11 cellular contexts compared by ENCODE assay signal in the genomic region with DNA sequence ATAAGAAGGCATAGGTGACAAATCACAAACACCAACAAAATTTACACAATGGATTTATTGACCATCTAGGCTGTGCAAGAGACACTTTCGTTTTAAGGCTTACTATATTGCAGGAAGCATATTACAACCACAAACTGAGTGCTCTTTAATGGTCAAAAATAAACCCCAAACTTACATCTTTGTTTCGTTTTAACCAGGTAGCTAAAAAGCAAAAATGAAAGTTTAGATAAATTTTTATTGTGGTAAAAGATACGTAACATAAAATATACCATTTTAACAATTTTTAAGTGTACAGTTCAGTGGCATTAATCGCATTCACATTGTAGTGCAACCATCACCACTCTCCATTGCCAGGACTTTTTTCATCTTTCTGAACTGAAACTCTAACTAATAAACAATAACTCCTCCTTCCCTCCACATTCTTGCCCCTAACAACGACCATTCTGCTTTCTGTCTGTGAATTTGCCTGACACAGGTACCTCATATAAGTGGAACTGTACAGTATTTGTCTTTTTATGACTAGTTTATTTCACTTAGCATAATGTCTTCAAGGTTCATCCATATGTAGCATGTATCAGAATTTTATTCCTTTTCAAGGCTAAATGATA. TPM values are rescaled to one million over a fixed set of nuclear protein-coding genes. Genes with fewer than 3 reads are reported as not detected.
DNase-seq lines count a peak whose midpoint lies in the region; ATAC-seq, FAIRE-seq and TF ChIP-seq lines count a peak whose summit lies in the region.
"Had no signal": no experiment of that assay in that cellular context is flagged by ENCODE, and none has a peak within 500 bp of the region (broad histone marks: within the 10 kb centered on the region; RNA-seq: fewer than 3 reads in every experiment).

No MANE protein-coding gene starts in this region.

- RAD21 ChIA-PET in GM12878 (lab: Charles Lee; ENCODE audit: unreplicated experiment) = interaction anchor here (0.7 to 9.2 kb wide), 24 partner anchors 10 to 96 kb away, joined by 3 to 73 read pairs (median 4); a partner anchor contains a TSS

- H3K9ac ChIP-seq in GM12878 (ENCODE audit: control insufficient read depth, insufficient read depth, low read length) (peak overlapping the region; percentile 58), SK-N-SH (no peak overlapping the region), neural progenitor cell (no peak overlapping the region)

- H3K27me3 ChIP-seq in GM12878 (replicated peaks in 1 of 2; ENCODE audit: control insufficient read depth in 2 of 2, insufficient read depth in 2 of 2, low read length in 1 of 2) = no peaks in the 10 kb centered on the region
- peaks cover 33% of the 10 kb centered on the region; the same call in 1 of the 2 replicates for H3K27me3 ChIP-seq in SK-N-SH (ENCODE audit: insufficient read depth)
- no peaks in the 10 kb centered on the region for H3K27me3 ChIP-seq in neural progenitor cell

- peak overlapping the region; percentile 82 for H3K27ac ChIP-seq in GM12878 (ENCODE audit: control insufficient read depth, insufficient read depth)
- no peak overlapping the region for H3K27ac ChIP-seq in SK-N-SH (ENCODE audit: low read depth in 2 of 2, low read length in 1 of 2)
- no peak overlapping the region for H3K27ac ChIP-seq in caudate nucleus (ENCODE audit: low read depth, low read length)
- H3K27ac ChIP-seq in neural progenitor cell = no peak overlapping the region

- H3K4me1 ChIP-seq in GM12878 (ENCODE audit: control insufficient read depth, insufficient read depth, low read length) (peaks cover 37% of the 10 kb centered on the region), SK-N-SH (ENCODE audit: control insufficient read depth in 1 of 2, insufficient read depth in 2 of 2, low read depth in 1 of 2, low read length in 1 of 2) (no peaks in the 10 kb centered on the region), neural progenitor cell (no peaks in the 10 kb centered on the region)

- POLR2A ChIA-PET in GM12878 (lab: Charles Lee) (interaction anchor here (0.7 to 2.2 kb wide), 16 partner anchors 11 to 138 kb away, joined by 3 to 16 read pairs (median 3); no protein-coding TSS in a partner anchor), SK-N-SH (lab: Yijun Ruan, JAX) (no interaction called here)

- H2AFZ ChIP-seq in GM12878 (ENCODE audit: control insufficient read depth, low read depth, low read length) (peak overlapping the region; percentile 76), SK-N-SH (ENCODE audit: low read depth) (no peak overlapping the region), neural progenitor cell (replicated peaks) (no peak overlapping the region)

- TF ChIP-seq EP300 in GM12878 (IDR thresholded peaks at IDR 0.05; ENCODE audit: borderline replicate concordance in 1 of 2, control insufficient read depth in 1 of 2, low read depth in 2 of 2, low read length in 2 of 2) (no peak), SK-N-SH (IDR thresholded peaks at IDR 0.05; ENCODE audit: borderline replicate concordance in 1 of 2, low read depth in 1 of 2, low read length in 1 of 2) (no peak)

- no peaks in the 10 kb centered on the region for H3F3A ChIP-seq in SK-N-SH (replicated peaks; ENCODE audit: insufficient read depth)
- no peaks in the 10 kb centered on the region for H3F3A ChIP-seq in neural progenitor cell (ENCODE audit: low read depth)

- in situ Hi-C loops in GM12878 (cut with MboI) = no loop called here

- peaks cover 16% of the 10 kb centered on the region for H3K9me3 Mint-ChIP-seq in neural progenitor cell

- H3K79me2 ChIP-seq in GM12878 (ENCODE audit: control insufficient read depth, insufficient read depth, low read length) = no peaks in the 10 kb centered on the region
- no peaks in the 10 kb centered on the region for H3K79me2 ChIP-seq in SK-N-SH (ENCODE audit: insufficient read depth)
- no peaks in the 10 kb centered on the region for H3K79me2 ChIP-seq in neural progenitor cell (ENCODE audit: low read depth)

- no peak for TF ChIP-seq POLR2A in GM12878 (IDR thresholded peaks at IDR 0.05; ENCODE audit: low read depth, low read length)

- H3K4me3 Mint-ChIP-seq in neural progenitor cell = no peak overlapping the region

- H3K27me3 Mint-ChIP-seq in neural progenitor cell (ENCODE audit: insufficient read depth, low read depth) = peaks cover 4% of the 10 kb centered on the region
- H3K27me3 Mint-ChIP-seq: progenitor cell of endocrine pancreas had no signal

- H4K20me1 ChIP-seq in GM12878 (ENCODE audit: control insufficient read depth, insufficient read depth) (no peaks in the 10 kb centered on the region), SK-N-SH (ENCODE audit: insufficient read depth) (no peaks in the 10 kb centered on the region; the same call in 1 of the 2 replicates), neural progenitor cell (ENCODE audit: low read depth) (no peaks in the 10 kb centered on the region)

- WGBS in GM12878 (ENCODE audit: insufficient coverage, insufficient replicate concordance, low lambda C conversion rate, missing lambda C conversion rate) = 10% methylated on average over 5 of the region's 5 CpGs
- 9% methylated on average over 5 of the region's 5 CpGs for WGBS in SK-N-SH (ENCODE audit: low lambda C conversion rate)

- H3K9me2 ChIP-seq in SK-N-SH = no peaks in the 10 kb centered on the region

- no TSS peak for BruUV-seq in GM12878 (replicated peaks; lab: Mats Ljungman, UMichigan)

- TF ChIP-seq CTCF in GM12878 (IDR thresholded peaks at IDR 0.05 in 2 of 3, conservative IDR thresholded peaks at IDR 0.05 in 1 of 3; ENCODE audit: control insufficient read depth in 2 of 3, extremely low read depth in 1 of 3, insufficient read depth in 1 of 3, low read depth in 3 of 3, low read length in 3 of 3) (no peak), SK-N-SH (IDR thresholded peaks at IDR 0.05) (no peak), neural progenitor cell (IDR thresholded peaks at IDR 0.05) (no peak)

- no peaks in the 10 kb centered on the region for H3K36me3 Mint-ChIP-seq in neural progenitor cell

- SMC1A ChIA-PET in GM12878 (lab: Charles Lee; ENCODE audit: uncharacterized antibody, unreplicated experiment) = interaction anchor here (0.6 to 10.9 kb wide), 34 partner anchors 11 to 140 kb away, joined by 3 to 162 read pairs (median 6); a partner anchor contains a TSS

- CTCF ChIA-PET in GM12878 (lab: Yijun Ruan, JAX) = interaction anchor here (0.6 to 2.5 kb wide), 14 partner anchors 11 to 462 kb away, joined by 3 to 9 read pairs (median 4); no protein-coding TSS in a partner anchor
- CTCF ChIA-PET in SK-N-SH (lab: Yijun Ruan, JAX) = interaction anchor here (1.4 to 1.8 kb wide), 2 partner anchors 43 to 1177 kb away, joined by 3 read pairs; no protein-coding TSS in a partner anchor

- intact Hi-C loops in GM12878 (cut with micrococcal nuclease; ENCODE audit: unreplicated experiment) = loop anchor here (2.0 kb wide), 1 partner anchor 31 kb away; no protein-coding TSS in a partner anchor

- no peaks in the 10 kb centered on the region for H3K4me1 Mint-ChIP-seq in neural progenitor cell

- ATAC-seq in GM18498 (IDR thresholded peaks at IDR 0.05; ENCODE audit: unreplicated experiment) (peak; percentile 85), GM19468 (IDR thresholded peaks at IDR 0.05; ENCODE audit: extremely low read depth, unreplicated experiment) (peak; percentile 43), HG03135 (IDR thresholded peaks at IDR 0.05; ENCODE audit: unreplicated experiment) (peak; percentile 82), GM12878 (peak; percentile 91)

- H3K9me3 ChIP-seq in GM12878 (replicated peaks; ENCODE audit: control insufficient read depth, insufficient read depth, low read length) = no peaks in the 10 kb centered on the region; the same call in 2 of the 3 replicates
- H3K9me3 ChIP-seq in SK-N-SH = no peaks in the 10 kb centered on the region
- H3K9me3 ChIP-seq in neural progenitor cell (ENCODE audit: low read depth) = no peaks in the 10 kb centered on the region

- DNase-seq in GM12878 (ENCODE audit: low read depth, low spot score) = peak; percentile 77
- DNase-seq in SK-N-SH = no peak
- no peak for DNase-seq in caudate nucleus (lab: John Stamatoyannopoulos, UW)
- DNase-seq in NCI-H345 treated with DMSO at 0.1 percent for 48 hours (lab: John Stamatoyannopoulos, UW; ENCODE audit: unreplicated experiment) = no peak
- no peak for DNase-seq in neural progenitor cell (ENCODE audit: low spot score)
- DNase-seq: EL; NK-92 treated with Interleukin-12 subunit alpha and Interleukin-12 subunit beta, amount 100 ng/mL, for 24 hours had no signal

- H3K4me2 ChIP-seq in GM12878 (ENCODE audit: control insufficient read depth, insufficient read depth) (peak overlapping the region; percentile 92), SK-N-SH (no peak overlapping the region), neural progenitor cell (no peak overlapping the region)

- H3K27ac Mint-ChIP-seq in neural progenitor cell = no peak overlapping the region
- H3K27ac Mint-ChIP-seq: progenitor cell of endocrine pancreas had no signal

- TF ChIP-seq RAD21 in GM12878 (IDR thresholded peaks at IDR 0.05; ENCODE audit: insufficient read depth, low read depth, low read length) (no peak), SK-N-SH (IDR thresholded peaks at IDR 0.05; ENCODE audit: low read length) (no peak)

- FAIRE-seq in GM12878 (lab: Jason Lieb, UNC) = peak; percentile 88

- no peaks in the 10 kb centered on the region for H3K36me3 ChIP-seq in GM12878 (ENCODE audit: control insufficient read depth in 2 of 2, insufficient read depth in 2 of 2, low read length in 1 of 2)
- no peaks in the 10 kb centered on the region for H3K36me3 ChIP-seq in SK-N-SH (replicated peaks in 1 of 2; ENCODE audit: control insufficient read depth in 1 of 2, insufficient read depth in 2 of 2, low read length in 1 of 2)
- no peaks in the 10 kb centered on the region for H3K36me3 ChIP-seq in neural progenitor cell

- H3K4me3 ChIP-seq in GM12878 (peak overlapping the region; percentile 20), SK-N-SH (ENCODE audit: low read depth in 2 of 2, low read length in 1 of 2) (no peak overlapping the region), neural progenitor cell (no peak overlapping the region)

RNA-seq across cellular contexts. Expression of a gene that starts 32.3 kb away (rescaled TPM):
- total RNA-seq in GM12878 (2013; cell fraction: nucleolus; rRNA removed) = 632 and 708 TPM in 2 replicates
- total RNA-seq in GM12878 (2014; rRNA removed) (113 and 123 TPM in 2 replicates), GM12878 (2014; rRNA removed; fragmentation: Illumina TruSeq; extraction: Trizol) (80.6 and 83.3 TPM in 2 replicates), GM12878 (2021) (125 and 130 TPM in 2 replicates), neural progenitor cell (ENCODE audit: low replicate concordance) (40.0 and 51.3 TPM in 2 replicates)
- 128 TPM for polyA plus RNA-seq in GM12878 (2011; ENCODE audit: low read depth)
- polyA plus RNA-seq in GM12878 (2011; rRNA removed) (78.9 and 80.1 TPM in 2 replicates), GM12878 (2014; fragmentation: Illumina TruSeq; extraction: Trizol) (87.9 and 101 TPM in 2 replicates), GM12878 (2014; fragmentation: Nextera tagmentation; extraction: Ambion mirVana) (10 to 100 TPM; 93.4 to 99.7 TPM), GM12878 (2014; rRNA removed) (138 and 147 TPM in 2 replicates), GM12878 (2016; fragmentation: Nextera tagmentation; extraction: Ambion mirVana) (100 to 1,000 TPM; 150 to 156 TPM), SK-N-SH (2012; rRNA removed) (5.6 and 6.8 TPM in 2 replicates)
- polyA plus RNA-seq in GM12878 (2011; cell fraction: cytosol; rRNA removed) = 109 and 115 TPM in 2 replicates
- polyA plus RNA-seq in GM12878 (2011; cell fraction: nucleus; rRNA removed) = 359 and 389 TPM in 2 replicates
- polyA plus RNA-seq in GM12878 (2012) = 121 and 164 TPM in 2 replicates
- 84.5 and 84.7 TPM in 2 replicates for polyA minus RNA-seq in GM12878 (2011; rRNA and poly(A)+ RNA removed)
- polyA minus RNA-seq in GM12878 (2011; cell fraction: cytosol; rRNA and poly(A)+ RNA removed) = 15.5 and 16.8 TPM in 2 replicates
- 118 and 156 TPM in 2 replicates for polyA minus RNA-seq in GM12878 (2011; cell fraction: nucleus; rRNA and poly(A)+ RNA removed)
- polyA plus RNA-seq in SK-N-SH (2012; cell fraction: cytosol; rRNA removed) = 6.5 and 6.7 TPM in 2 replicates
- polyA plus RNA-seq in SK-N-SH (2012; cell fraction: nucleus; rRNA removed) = 30.6 and 31.7 TPM in 2 replicates
